36 cellular contexts compared by ENCODE assay signal in the genomic region with DNA sequence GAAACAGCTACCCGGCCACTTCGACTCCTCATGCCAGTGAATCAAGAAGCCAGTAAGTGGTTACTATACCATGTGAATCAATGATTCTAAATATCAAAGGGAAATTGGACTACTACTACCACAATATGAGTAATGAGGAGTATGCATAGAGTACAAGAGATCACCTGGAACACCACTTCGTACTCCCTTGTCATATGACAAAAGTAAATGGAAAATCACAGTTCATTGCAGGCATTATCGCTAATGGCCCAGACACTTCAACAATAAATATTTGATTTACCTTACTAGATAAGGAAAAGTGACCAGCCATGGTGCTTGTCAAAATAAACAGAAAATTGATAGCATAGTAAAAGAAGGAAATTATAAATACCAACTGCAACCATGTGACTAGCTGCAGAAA.
DNase-seq lines count a peak whose midpoint lies in the region; ATAC-seq, FAIRE-seq and TF ChIP-seq lines count a peak whose summit lies in the region.
"Had no signal": no experiment of that assay in that cellular context is flagged by ENCODE, and none has a peak within 500 bp of the region (broad histone marks: within the 10 kb centered on the region; RNA-seq: fewer than 3 reads in every experiment).

No MANE protein-coding gene starts in this region.

- TF ChIP-seq POLR2A in upper lobe of left lung (IDR thresholded peaks at IDR 0.05), result no peak

- no peak overlapping the region for H3K27ac ChIP-seq in pancreas
- no peak overlapping the region for H3K27ac ChIP-seq in upper lobe of left lung
- H3K27ac ChIP-seq: 22Rv1; A549; BLaER1; BLaER1 treated with 17β-estradiol and CSF1 and Interleukin-3, amounts not matched to agents 10 nM and 100 nM; C4-2B had no signal

- H3K4me1 ChIP-seq in pancreas (no peaks in the 10 kb centered on the region), upper lobe of left lung (no peaks in the 10 kb centered on the region)
- H3K4me1 ChIP-seq: A549; BE2C; BLaER1; BLaER1 treated with 17β-estradiol and CSF1 and Interleukin-3, amounts not matched to agents 10 nM and 100 nM; Caco-2 had no signal

- H3K27ac Mint-ChIP-seq in T-cell, result no peak overlapping the region
- H3K27ac Mint-ChIP-seq: B cell; CD14-positive monocyte; CD4-positive, alpha-beta memory T cell; CD4-positive, alpha-beta T cell; CD4-positive, CD25-positive, alpha-beta regulatory T cell; CD8-positive, alpha-beta memory T cell; CD8-positive, alpha-beta T cell had no signal

- POLR2A ChIA-PET in T-cell (lab: Charles Lee), result no interaction called here

- no peaks in the 10 kb centered on the region for H3K27me3 ChIP-seq in pancreas
- H3K27me3 ChIP-seq in upper lobe of left lung, result no peaks in the 10 kb centered on the region
- H3K27me3 ChIP-seq: BE2C; BLaER1; BLaER1 treated with 17β-estradiol and CSF1 and Interleukin-3, amounts not matched to agents 10 nM and 100 nM had no signal

- no peaks in the 10 kb centered on the region for H3K9me3 ChIP-seq in pancreas
- H3K9me3 ChIP-seq in upper lobe of left lung, result no peaks in the 10 kb centered on the region
- H3K9me3 ChIP-seq: A549; BE2C; BLaER1; BLaER1 treated with 17β-estradiol and CSF1 and Interleukin-3, amounts not matched to agents 10 nM and 100 nM; Caco-2 had no signal

- H3K27me3 Mint-ChIP-seq in T-cell, result no peaks in the 10 kb centered on the region
- H3K27me3 Mint-ChIP-seq: B cell; CD4-positive, alpha-beta memory T cell; CD4-positive, alpha-beta T cell; CD4-positive, CD25-positive, alpha-beta regulatory T cell; CD8-positive, alpha-beta memory T cell had no signal

- intact Hi-C loops in pancreas (cut with DNase I), result no loop called here

- H3K4me1 Mint-ChIP-seq in T-cell, result no peaks in the 10 kb centered on the region
- H3K4me1 Mint-ChIP-seq: B cell; CD14-positive monocyte; CD4-positive, alpha-beta memory T cell; CD4-positive, CD25-positive, alpha-beta regulatory T cell; CD8-positive, alpha-beta memory T cell had no signal

- H3K4me3 ChIP-seq in LNCaP clone FGC (ENCODE audit: low read depth, low read length) (no peak overlapping the region), pancreas (no peak overlapping the region), upper lobe of left lung (no peak overlapping the region)
- H3K4me3 ChIP-seq: A549; BLaER1; BLaER1 treated with 17β-estradiol and CSF1 and Interleukin-3, amounts not matched to agents 10 nM and 100 nM had no signal

- H3K9me3 Mint-ChIP-seq in T-cell, result peaks cover 14 to 28% (median 18%) of the 10 kb centered on the region in 3 donors

- ATAC-seq in pancreas (peak in 3 of 4 donors; percentile 74 to 85 (median 75)), T-cell (replicated peaks in 1 of 4) (no peak), upper lobe of left lung (ENCODE audit: low FRiP score in 2 of 2) (no peak)
- ATAC-seq: A549; CD8-positive, alpha-beta T cell had no signal

- no peak overlapping the region for H3K4me3 Mint-ChIP-seq in T-cell
- H3K4me3 Mint-ChIP-seq: B cell; CD14-positive monocyte; CD4-positive, alpha-beta memory T cell; CD4-positive, alpha-beta T cell; CD4-positive, CD25-positive, alpha-beta regulatory T cell; CD8-positive, alpha-beta memory T cell; CD8-positive, alpha-beta T cell had no signal

- FAIRE-seq in islet of Langerhans (lab: Jason Lieb, UNC) (peak; percentile 98), pancreas (lab: Jason Lieb, UNC) (no peak)
- FAIRE-seq: A204.1, A549, D721Med had no signal

- no peaks in the 10 kb centered on the region for H3K36me3 Mint-ChIP-seq in T-cell
- H3K36me3 Mint-ChIP-seq: CD14-positive monocyte; CD4-positive, alpha-beta memory T cell; CD4-positive, CD25-positive, alpha-beta regulatory T cell; CD8-positive, alpha-beta memory T cell; CD8-positive, alpha-beta T cell had no signal

- no peaks in the 10 kb centered on the region for H3K36me3 ChIP-seq in pancreas
- H3K36me3 ChIP-seq in upper lobe of left lung, result no peaks in the 10 kb centered on the region
- H3K36me3 ChIP-seq: BE2C; BLaER1; BLaER1 treated with 17β-estradiol and CSF1 and Interleukin-3, amounts not matched to agents 10 nM and 100 nM had no signal

- CTCF ChIA-PET in T-cell (lab: Charles Lee), result no interaction called here

- DNase-seq in DMS53 (lab: John Stamatoyannopoulos, UW), result peak; percentile 17
- DNase-seq in DMS53 treated with DMSO at 0.1 percent for 48 hours (lab: John Stamatoyannopoulos, UW; ENCODE audit: unreplicated experiment), result no peak
- DNase-seq in LNCaP clone FGC (ENCODE audit: low read depth), result peak; percentile 40
- DNase-seq in pancreas, result no peak
- no peak for DNase-seq in T-cell
- no peak for DNase-seq in upper lobe of left lung
- no peak for DNase-seq in NCI-H774 (lab: John Stamatoyannopoulos, UW)
- DNase-seq: 8988T; ACHN; AML-193; BE2C; C1 segment of cervical spinal cord; Caco-2; Calu3; CD4-positive, alpha-beta memory T cell; CD4-positive, alpha-beta T cell; CD4-positive, CD25-positive, alpha-beta regulatory T cell; CD8-positive, alpha-beta memory T cell; CD8-positive, alpha-beta T cell; COR-L47; DMS 273 treated with DMSO at 0.1 percent for 48 hours; DMS153; DMS79; DMS79 treated with DMSO at 0.1 percent for 48 hours; DND-41; EL had no signal

- TF ChIP-seq CTCF in LNCaP clone FGC (IDR thresholded peaks at IDR 0.05; ENCODE audit: control insufficient read depth, extremely low read depth, insufficient read depth) (no peak), pancreas (IDR thresholded peaks at IDR 0.05) (no peak), upper lobe of left lung (IDR thresholded peaks at IDR 0.05) (no peak)

- TF ChIP-seq EP300 in upper lobe of left lung (IDR thresholded peaks at IDR 0.05), result no peak

- WGBS in pancreas, 2 donors, result 53 to 57% methylated on average over 4 of the region's 4 CpGs
- WGBS in upper lobe of left lung, 2 donors, result 84 to 85% methylated on average over 4 of the region's 4 CpGs

Comparison
In these comparisons a context has a peak if more than half of its experiments do, and no peak if none do; other contexts are left out.
1. DNase-seq: peak in DMS53 (single experiment) and LNCaP clone FGC (single experiment); none in DMS53 treated with DMSO at 0.1 percent for 48 hours (single experiment), pancreas (0 of 6), T-cell (0 of 34), upper lobe of left lung (0 of 2) and NCI-H774 (single experiment).
2. ATAC-seq: peak in pancreas (3 of 4); none in T-cell (0 of 4) and upper lobe of left lung (0 of 2).